8 cellular contexts compared by ENCODE assay signal in genomic region chr3:61562042-61562809, GRCh38. TPM values are rescaled to one million over a fixed set of nuclear protein-coding genes. Genes with fewer than 3 reads are reported as not detected.
DNase-seq lines count a peak whose midpoint lies in the region; ATAC-seq and TF ChIP-seq lines count a peak whose summit lies in the region.

No MANE protein-coding gene starts in this region.

- H3K27ac ChIP-seq in heart left ventricle: peak overlapping the region; percentile 91 to 98 (median 96)
- H3K27ac ChIP-seq in rectal smooth muscle tissue (ENCODE audit: low read depth, low read length): peak overlapping the region; percentile 90

- H3K9me3 ChIP-seq in heart left ventricle: peaks cover 0 to 19% (median 8%) of the 10 kb centered on the region in 12 donors

- no peak for ATAC-seq in heart left ventricle

- H3K4me3 ChIP-seq in heart left ventricle: peak overlapping the region; percentile 65 to 97 (median 88)
- peak overlapping the region; percentile 87 for H3K4me3 ChIP-seq in rectal smooth muscle tissue (ENCODE audit: low read length)

- intact Hi-C loops in heart left ventricle (cut with DNase I): loop anchor here (2.0 to 10.0 kb wide), 17 partner anchors 123 to 627 kb away; no protein-coding TSS in a partner anchor

- H3K9ac ChIP-seq in rectal smooth muscle tissue (ENCODE audit: low read length): peak overlapping the region; percentile 65

- H3K27me3 ChIP-seq in heart left ventricle: peaks cover 0 to 28% (median 0%) of the 10 kb centered on the region in 9 donors
- H3K27me3 ChIP-seq in rectal smooth muscle tissue (ENCODE audit: control insufficient read depth, insufficient read depth, low read length): no peaks in the 10 kb centered on the region

- WGBS in heart left ventricle, 4 donors: 0 to 2% (median 1%) methylated on average over 42 to 69 of the region's 69 CpGs

- H3K4me1 ChIP-seq in heart left ventricle: peaks cover 0 to 47% (median 18%) of the 10 kb centered on the region in 12 donors
- H3K4me1 ChIP-seq in rectal smooth muscle tissue (ENCODE audit: control insufficient read depth, insufficient read depth, low read length): peaks cover 5% of the 10 kb centered on the region

- peak; percentile 34 for DNase-seq in NCI-H82 (lab: John Stamatoyannopoulos, UW)
- no peak for DNase-seq in NCI-H82 treated with DMSO at 0.1 percent for 48 hours (lab: John Stamatoyannopoulos, UW; ENCODE audit: unreplicated experiment)
- peak; percentile 11 for DNase-seq in SW480 (ENCODE audit: low spot score)
- DNase-seq in heart left ventricle: peak in 4 of 5 donors; percentile 23 to 63 (median 40)
- DNase-seq in NCI-H446 treated with DMSO at 0.1 percent for 48 hours (lab: John Stamatoyannopoulos, UW): no peak
- no peak for DNase-seq in NCI-H446 (lab: John Stamatoyannopoulos, UW)
- no peak for DNase-seq in NCI-H1694 (lab: John Stamatoyannopoulos, UW)

- no peaks in the 10 kb centered on the region for H3K36me3 ChIP-seq in heart left ventricle
- no peaks in the 10 kb centered on the region for H3K36me3 ChIP-seq in rectal smooth muscle tissue (ENCODE audit: control insufficient read depth, insufficient read depth, low read length)

- no peak for TF ChIP-seq CTCF in heart left ventricle (IDR thresholded peaks at IDR 0.05)

- no peak for TF ChIP-seq POLR2A in heart left ventricle (IDR thresholded peaks at IDR 0.05)

RNA-seq across cellular contexts. Expression of gene PTPRG, which starts 0.9 kb away (rescaled TPM):
- 10 to 100 TPM; 23.5 to 48.5 (median 35.6) TPM for total RNA-seq in heart left ventricle
- 10 to 100 TPM in 1 of 2 donors, 1 to 10 TPM in 1; 8.0 to 16.4 TPM for polyA plus RNA-seq in heart left ventricle

Comparison
In these comparisons a context has a peak if more than half of its experiments do, and no peak if none do; other contexts are left out.
1. DNase-seq: peak in NCI-H82 (single experiment), SW480 (single experiment) and heart left ventricle (4 of 5); none in NCI-H82 treated with DMSO at 0.1 percent for 48 hours (single experiment), NCI-H446 treated with DMSO at 0.1 percent for 48 hours (single experiment), NCI-H446 (0 of 2) and NCI-H1694 (single experiment).